17 cellular contexts compared by ENCODE assay signal in the genomic region with DNA sequence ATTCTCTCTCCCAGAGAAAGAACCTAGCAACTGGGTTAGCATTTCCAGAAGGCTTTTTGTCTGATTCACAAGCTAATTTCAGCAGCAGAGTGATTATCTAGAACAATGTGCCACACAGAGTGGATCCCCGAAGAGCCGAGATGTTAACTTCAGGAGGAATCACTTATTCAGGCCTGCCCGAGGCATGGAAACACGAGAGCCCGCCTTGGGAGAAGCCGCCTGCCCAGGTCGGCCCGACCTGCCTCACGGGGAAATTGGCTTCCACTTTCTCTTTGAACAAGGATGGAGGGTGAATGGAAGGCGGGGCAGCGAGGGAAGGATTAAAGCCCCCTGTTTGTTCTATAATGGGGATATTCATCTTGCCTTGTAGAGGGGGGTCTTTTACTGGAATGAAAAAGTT.
"Had no signal": no experiment of that assay in that cellular context is flagged by ENCODE, and none has a peak within 500 bp of the region (broad histone marks: within the 10 kb centered on the region; RNA-seq: fewer than 3 reads in every experiment).

No MANE protein-coding gene starts in this region.

- H3K4me3 Mint-ChIP-seq: activated naive CD8-positive, alpha-beta T cell treated with anti-CD3 and anti-CD28 coated beads, Interleukin-2, amount 50 U/mL, for 24 hours; activated T-helper 1 cell treated with anti-CD3 and anti-CD28 coated beads, Interleukin-12 subunit alpha, Interleukin-12 subunit beta, Interleukin-2, Interleukin-4 antibody, amounts not matched to agents 30 ng/mL and 10 ng/mL and 1 ng/mL, durations not matched to agents 14 hours and 24 hours and 36 hours; natural killer cell; type B pancreatic cell had no signal

- H3K9me3 Mint-ChIP-seq: activated naive CD8-positive, alpha-beta T cell treated with anti-CD3 and anti-CD28 coated beads, Interleukin-2, amount 50 U/mL, for 24 hours; activated T-helper 1 cell treated with anti-CD3 and anti-CD28 coated beads, Interleukin-12 subunit alpha, Interleukin-12 subunit beta, Interleukin-2, Interleukin-4 antibody, amounts not matched to agents 30 ng/mL and 10 ng/mL and 1 ng/mL, durations not matched to agents 14 hours and 24 hours and 36 hours; natural killer cell; type B pancreatic cell had no signal

- H3K27ac Mint-ChIP-seq: activated naive CD8-positive, alpha-beta T cell treated with anti-CD3 and anti-CD28 coated beads, Interleukin-2, amount 50 U/mL, for 24 hours; activated T-helper 1 cell treated with anti-CD3 and anti-CD28 coated beads, Interleukin-12 subunit alpha, Interleukin-12 subunit beta, Interleukin-2, Interleukin-4 antibody, amounts not matched to agents 30 ng/mL and 10 ng/mL and 1 ng/mL, durations not matched to agents 14 hours and 24 hours and 36 hours; natural killer cell; type B pancreatic cell had no signal

- H3K9me3 ChIP-seq: ascending aorta, psoas muscle, SJSA1 had no signal

- H3K36me3 Mint-ChIP-seq: natural killer cell, type B pancreatic cell had no signal

- H3K27ac ChIP-seq: ascending aorta, gastroesophageal sphincter, psoas muscle, SJSA1 had no signal

- H3K36me3 ChIP-seq: ascending aorta, SJSA1 had no signal

- H3K4me1 ChIP-seq: psoas muscle had no signal

- H3K4me1 Mint-ChIP-seq: activated naive CD8-positive, alpha-beta T cell treated with anti-CD3 and anti-CD28 coated beads, Interleukin-2, amount 50 U/mL, for 24 hours; natural killer cell had no signal

- H3K27me3 ChIP-seq: ascending aorta, gastroesophageal sphincter, SJSA1 had no signal

- ATAC-seq: activated naive CD8-positive, alpha-beta T cell treated with anti-CD3 and anti-CD28 coated beads, Interleukin-2, amount 50 U/mL, for 24 hours; gastroesophageal sphincter; natural killer cell; psoas muscle; sciatic nerve had no signal

- H3K4me3 ChIP-seq: ascending aorta, gastroesophageal sphincter, psoas muscle, SJSA1 had no signal

- DNase-seq: activated CD4-positive, alpha-beta T cell treated with anti-CD3 and anti-CD28 coated beads for 1 hour; activated CD4-positive, alpha-beta T cell treated with anti-CD3 and anti-CD28 coated beads, Interleukin-2, amount 50 U/mL, for 48 hours; activated naive CD4-positive, alpha-beta T cell; activated naive CD8-positive, alpha-beta T cell treated with anti-CD3 and anti-CD28 coated beads, Interleukin-2, amount 50 U/mL, for 24 hours; caudate nucleus; mammary epithelial cell; natural killer cell; occipital lobe; psoas muscle; stimulated activated CD4-positive, alpha-beta T cell treated with anti-CD3 and anti-CD28 coated beads, Interleukin-2, amount 100 ng/mL, for 24 hours; stimulated activated naive CD4-positive, alpha-beta T cell had no signal
